In genomic region chr11:84854498-84854880, GRCh38 we compare ENCODE assay signal across 1 cellular context.
TF ChIP-seq lines count a peak whose summit lies in the region.

No MANE protein-coding gene starts in this region.

TF ChIP-seq in H1, 55 proteins besides CTCF, POLR2A, EP300 and RAD21:
- no peak for TF ChIP-seq POU5F1 (IDR thresholded peaks at IDR 0.05; ENCODE audit: low read depth, low read length)
- no peak for TF ChIP-seq SRF (IDR thresholded peaks at IDR 0.05; ENCODE audit: low read depth, low read length)
- TF ChIP-seq CREB1 (IDR thresholded peaks at IDR 0.05) = no peak
- TF ChIP-seq SIX5 (IDR thresholded peaks at IDR 0.05; ENCODE audit: low read depth, low read length) = no peak
- TF ChIP-seq SIRT6 (IDR thresholded peaks at IDR 0.05; ENCODE audit: low read length) = no peak
- no peak for TF ChIP-seq HDAC6 (IDR thresholded peaks at IDR 0.05; ENCODE audit: low read depth, low read length)
- TF ChIP-seq CTBP2 (IDR thresholded peaks at IDR 0.05; ENCODE audit: borderline replicate concordance, insufficient read depth, insufficient read length, low read length) = no peak
- TF ChIP-seq TAF1 (IDR thresholded peaks at IDR 0.05; ENCODE audit: low read depth, low read length) = no peak
